Comparison of ENCODE assay signal across 1 cellular context in genomic region chr4:99808260-99808857, GRCh38.
TF ChIP-seq lines count a peak whose summit lies in the region.

No MANE protein-coding gene starts in this region.

TF ChIP-seq in K562, 482 proteins besides CTCF, POLR2A, EP300 and RAD21 (continued from another document):
- no peak for TF ChIP-seq CUX1 (CRISPR knock-in tag; IDR thresholded peaks at IDR 0.05)
- TF ChIP-seq MAZ (CRISPR knock-in tag; conservative IDR thresholded peaks at IDR 0.05 in 1 of 2, IDR thresholded peaks at IDR 0.05 in 1 of 2): peak in 1 of 2 experiments; percentile 29; a peak in 1 of 4 replicates
- no peak for TF ChIP-seq ILK (tag; IDR thresholded peaks at IDR 0.05; ENCODE audit: borderline replicate concordance, low read depth)
- TF ChIP-seq DEAF1 (CRISPR knock-in tag; IDR thresholded peaks at IDR 0.05): peak; percentile 88
- TF ChIP-seq SMC3 (conservative IDR thresholded peaks at IDR 0.05; ENCODE audit: insufficient read depth, low read depth, low read length): peak; percentile 61; the same call in 1 of the 2 replicates
- no peak for TF ChIP-seq ZNF75A (CRISPR knock-in tag; IDR thresholded peaks at IDR 0.05)
- TF ChIP-seq ATF6 (CRISPR knock-in tag; IDR thresholded peaks at IDR 0.05): no peak
- TF ChIP-seq MEF2A (IDR thresholded peaks at IDR 0.05; ENCODE audit: control insufficient read depth, low read depth, low read length): no peak
- TF ChIP-seq BMI1 (IDR thresholded peaks at IDR 0.05; ENCODE audit: low read length): no peak
- TF ChIP-seq ZNF354B (CRISPR knock-in tag; IDR thresholded peaks at IDR 0.05): no peak
- no peak for TF ChIP-seq HNRNPL (IDR thresholded peaks at IDR 0.05; ENCODE audit: low read depth, low read length)
- TF ChIP-seq HMBOX1 (IDR thresholded peaks at IDR 0.05): no peak
- TF ChIP-seq ATF2 (CRISPR knock-in tag; IDR thresholded peaks at IDR 0.05): no peak
- TF ChIP-seq MEIS2 (IDR thresholded peaks at IDR 0.05; ENCODE audit: partially characterized antibody): peak; percentile 41
TF ChIP-seq in K562: peak in this region for 5.
